9 cellular contexts compared by ENCODE assay signal in the genomic region with DNA sequence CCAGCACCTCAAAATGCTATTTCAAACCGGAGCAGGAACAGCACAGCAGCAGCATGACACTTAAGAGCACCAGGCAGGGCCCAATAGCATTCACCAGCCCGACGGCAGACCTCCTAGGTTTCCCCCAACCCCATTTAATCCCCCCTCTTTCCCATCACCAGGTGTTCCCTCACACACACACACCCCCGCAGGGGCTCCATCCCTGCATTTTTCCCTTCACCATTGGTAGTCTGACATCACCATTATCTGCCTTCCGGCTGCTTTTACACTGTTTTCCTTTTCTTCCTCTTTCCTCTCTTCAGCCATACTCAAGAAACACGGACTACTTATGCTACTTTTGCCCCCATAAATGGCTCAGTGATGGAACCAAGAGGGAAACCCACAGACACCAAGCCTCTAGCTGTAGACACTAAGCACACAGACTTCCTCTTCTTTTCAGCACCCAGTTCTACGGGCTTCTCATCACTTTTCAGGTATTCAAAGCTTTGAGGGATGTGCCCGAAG.
DNase-seq lines count a peak whose midpoint lies in the region; ATAC-seq, FAIRE-seq and TF ChIP-seq lines count a peak whose summit lies in the region.
"Had no signal": no experiment of that assay in that cellular context is flagged by ENCODE, and none has a peak within 500 bp of the region (broad histone marks: within the 10 kb centered on the region; RNA-seq: fewer than 3 reads in every experiment).

No MANE protein-coding gene starts in this region.

- no peak overlapping the region for H3K27ac Mint-ChIP-seq in activated CD8-positive, alpha-beta memory T cell treated with anti-CD3 and anti-CD28 coated beads, Interleukin-2, amount 10 ng/mL, durations not matched to agents 7 days and 5 days
- no peak overlapping the region for H3K27ac Mint-ChIP-seq in astrocyte (ENCODE audit: unreplicated experiment)
- H3K27ac Mint-ChIP-seq in type B pancreatic cell = peak overlapping the region; percentile 84

- no peak for DNase-seq in activated CD8-positive, alpha-beta memory T cell treated with anti-CD3 and anti-CD28 coated beads, Interleukin-2, amount 10 ng/mL, durations not matched to agents 7 days and 5 days
- no peak for DNase-seq in activated CD8-positive, alpha-beta memory T cell treated with anti-CD3 and anti-CD28 coated beads, Interleukin-2, amount 50 U/mL, for 4 hours
- DNase-seq in astrocyte (ENCODE audit: low read depth) (no peak), kidney glomerular epithelial cell (lab: John Stamatoyannopoulos, UW) (peak; percentile 22), type B pancreatic cell (ENCODE audit: extremely low spot score, unreplicated experiment) (no peak), midbrain (lab: John Stamatoyannopoulos, UW) (no peak), D341Med (ENCODE audit: low spot score) (no peak)

- H3K9me3 Mint-ChIP-seq in activated CD8-positive, alpha-beta memory T cell treated with anti-CD3 and anti-CD28 coated beads, Interleukin-2, amount 10 ng/mL, durations not matched to agents 7 days and 5 days (ENCODE audit: low read depth) = no peaks in the 10 kb centered on the region
- H3K9me3 Mint-ChIP-seq in astrocyte (ENCODE audit: unreplicated experiment) = no peaks in the 10 kb centered on the region
- H3K9me3 Mint-ChIP-seq in type B pancreatic cell = no peaks in the 10 kb centered on the region

- H3K36me3 ChIP-seq in astrocyte (ENCODE audit: insufficient read depth, low read length) = no peaks in the 10 kb centered on the region

- no peaks in the 10 kb centered on the region for H3K9me3 ChIP-seq in astrocyte (ENCODE audit: insufficient read depth, low read depth, low read length)

- peaks cover 14% of the 10 kb centered on the region for H3K4me1 ChIP-seq in astrocyte (ENCODE audit: insufficient read depth, low read length)

- H3K27me3 Mint-ChIP-seq in activated CD8-positive, alpha-beta memory T cell treated with anti-CD3 and anti-CD28 coated beads, Interleukin-2, amount 10 ng/mL, durations not matched to agents 7 days and 5 days = peaks cover 45% of the 10 kb centered on the region
- H3K27me3 Mint-ChIP-seq in astrocyte (ENCODE audit: low read depth, unreplicated experiment) (no peaks in the 10 kb centered on the region), type B pancreatic cell (peaks cover 44% of the 10 kb centered on the region)

- H3K27ac ChIP-seq in astrocyte (ENCODE audit: low read depth, low read length) = peak overlapping the region; percentile 5

- H3K9ac ChIP-seq in astrocyte (ENCODE audit: low read length) = peak overlapping the region; percentile 88

- H3K36me3 Mint-ChIP-seq in activated CD8-positive, alpha-beta memory T cell treated with anti-CD3 and anti-CD28 coated beads, Interleukin-2, amount 10 ng/mL, durations not matched to agents 7 days and 5 days = no peaks in the 10 kb centered on the region
- H3K36me3 Mint-ChIP-seq in astrocyte (ENCODE audit: low read depth, unreplicated experiment) (peaks cover 2% of the 10 kb centered on the region), type B pancreatic cell (no peaks in the 10 kb centered on the region)

- no peak for FAIRE-seq in astrocyte (lab: Jason Lieb, UNC)
- FAIRE-seq: G401.6 had no signal

- TF ChIP-seq CTCF in astrocyte (IDR thresholded peaks at IDR 0.05; ENCODE audit: insufficient read depth, low read depth, low read length) (no peak), type B pancreatic cell (conservative IDR thresholded peaks at IDR 0.05) (no peak)

- ATAC-seq in activated CD8-positive, alpha-beta memory T cell treated with anti-CD3 and anti-CD28 coated beads, Interleukin-2, amount 10 ng/mL, durations not matched to agents 7 days and 5 days = no peak
- ATAC-seq in GM21717 (IDR thresholded peaks at IDR 0.05; ENCODE audit: unreplicated experiment) = no peak

- H3K4me3 Mint-ChIP-seq in activated CD8-positive, alpha-beta memory T cell treated with anti-CD3 and anti-CD28 coated beads, Interleukin-2, amount 10 ng/mL, durations not matched to agents 7 days and 5 days = peak overlapping the region; percentile 93
- H3K4me3 Mint-ChIP-seq in astrocyte (ENCODE audit: unreplicated experiment) (peak overlapping the region; percentile 97), type B pancreatic cell (peak overlapping the region; percentile 87)

- H3K4me3 ChIP-seq in astrocyte (ENCODE audit: insufficient read depth, low read depth, low read length) = peak overlapping the region; percentile 91

- H3K79me2 ChIP-seq in astrocyte (ENCODE audit: insufficient read depth, low read length) = peaks cover 43% of the 10 kb centered on the region

- H3K27me3 ChIP-seq in astrocyte (ENCODE audit: insufficient read depth, low read length) = no peaks in the 10 kb centered on the region

- H4K20me1 ChIP-seq in astrocyte (ENCODE audit: insufficient read depth, low read length) = peaks cover 41% of the 10 kb centered on the region

- H2AFZ ChIP-seq in astrocyte (ENCODE audit: low read depth, low read length) = peak overlapping the region; percentile 81

- peak overlapping the region; percentile 94 for H3K4me2 ChIP-seq in astrocyte (ENCODE audit: low read length)

- CTCF ChIA-PET in activated CD8-positive, alpha-beta memory T cell treated with anti-CD3 and anti-CD28 coated beads, Interleukin-2, amount 10 ng/mL, durations not matched to agents 7 days and 5 days (lab: Charles Lee) = interaction anchor here (1.0 to 1.6 kb wide), 4 partner anchors 14 to 217 kb away, joined by 3 to 4 read pairs (median 3); no protein-coding TSS in a partner anchor

- H3K4me1 Mint-ChIP-seq in activated CD8-positive, alpha-beta memory T cell treated with anti-CD3 and anti-CD28 coated beads, Interleukin-2, amount 10 ng/mL, durations not matched to agents 7 days and 5 days = peaks cover 19% of the 10 kb centered on the region
- H3K4me1 Mint-ChIP-seq in astrocyte (ENCODE audit: low read depth, unreplicated experiment) (peaks cover 24% of the 10 kb centered on the region), type B pancreatic cell (ENCODE audit: unreplicated experiment) (peaks cover 29% of the 10 kb centered on the region)
